In the genomic region with DNA sequence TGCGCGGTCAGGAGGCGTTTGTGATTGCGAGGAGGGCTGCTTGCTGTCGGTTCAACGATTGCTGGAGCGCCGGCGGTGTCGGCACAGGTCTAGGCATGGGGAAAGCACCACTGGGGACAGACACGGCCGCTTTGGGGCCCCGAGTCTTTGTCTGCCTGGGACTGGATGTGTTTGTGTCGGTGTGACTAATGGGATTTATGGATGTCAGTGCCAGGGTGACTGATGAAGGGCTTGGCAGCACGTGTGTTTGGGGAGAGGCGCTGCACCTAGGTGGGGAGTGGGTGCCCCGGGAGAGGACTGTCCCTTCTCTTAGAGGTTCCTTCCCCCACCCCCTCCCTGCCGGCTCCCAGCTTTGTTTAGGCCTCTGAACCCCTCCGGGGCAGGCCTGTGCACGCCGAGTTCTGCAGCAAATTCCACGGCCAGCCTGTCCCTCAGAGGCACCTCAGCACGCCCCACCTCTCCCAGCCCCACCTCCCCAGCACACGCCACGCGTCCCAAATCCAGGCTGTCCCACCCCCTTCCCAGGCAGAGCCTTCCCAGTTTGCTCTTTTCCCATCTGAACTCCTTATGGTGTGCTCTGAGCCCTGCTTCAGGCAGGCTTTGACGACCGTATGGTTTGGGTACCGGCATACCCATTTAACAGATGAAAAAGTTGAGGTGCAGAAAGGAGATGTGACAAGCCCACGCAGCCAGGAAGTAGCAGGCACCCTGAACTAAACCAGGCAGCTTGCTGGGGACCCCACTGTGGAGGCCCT, we compare ENCODE assay signal across 8 cellular contexts. TPM values are rescaled to one million over a fixed set of nuclear protein-coding genes. Genes with fewer than 3 reads are reported as not detected.
DNase-seq lines count a peak whose midpoint lies in the region; ATAC-seq, FAIRE-seq and TF ChIP-seq lines count a peak whose summit lies in the region.

No MANE protein-coding gene starts in this region.

- H3K36me3 ChIP-seq in MG63 (peaks cover 16% of the 10 kb centered on the region), right lobe of liver (no peaks in the 10 kb centered on the region), thyroid gland (no peaks in the 10 kb centered on the region)

- intact Hi-C loops in right lobe of liver (cut with DNase I), result no loop called here
- intact Hi-C loops in thyroid gland (cut with DNase I), result no loop called here

- ATAC-seq in right lobe of liver, result peak; percentile 9 to 55 (median 26)

- peak overlapping the region; percentile 100 for H3K27ac Mint-ChIP-seq in chondrocyte (ENCODE audit: unreplicated experiment)

- H3K9me3 Mint-ChIP-seq in chondrocyte (ENCODE audit: low read depth), result no peaks in the 10 kb centered on the region

- H3K27ac ChIP-seq in right lobe of liver (peak overlapping the region; percentile 98 to 99 (median 98)), thyroid gland (peak overlapping the region; percentile 96 to 100 (median 100))

- no peaks in the 10 kb centered on the region for H3K9me3 ChIP-seq in MG63
- no peaks in the 10 kb centered on the region for H3K9me3 ChIP-seq in right lobe of liver
- no peaks in the 10 kb centered on the region for H3K9me3 ChIP-seq in thyroid gland

- H3K4me1 ChIP-seq in right lobe of liver (peaks cover 0 to 9% (median 2%) of the 10 kb centered on the region in 4 donors), thyroid gland (peaks cover 17 to 25% of the 10 kb centered on the region in 2 donors)

- H3K36me3 Mint-ChIP-seq in chondrocyte (ENCODE audit: low read depth), result peaks cover 13% of the 10 kb centered on the region

- peak overlapping the region; percentile 98 for H3K4me3 ChIP-seq in MG63
- peak overlapping the region; percentile 67 to 92 (median 91) for H3K4me3 ChIP-seq in right lobe of liver
- peak overlapping the region in 1 of 3 donors; percentile 92 for H3K4me3 ChIP-seq in thyroid gland (replicated peaks in 1 of 3)

- H3K4me1 Mint-ChIP-seq in chondrocyte (ENCODE audit: low read depth), result peaks cover 21% of the 10 kb centered on the region

- 20% methylated on average over 9 of the region's 30 CpGs for WGBS in right lobe of liver (ENCODE audit: insufficient coverage, low coverage, low lambda C conversion rate, missing lambda C conversion rate)
- 26 to 30% methylated on average over 29 to 30 of the region's 30 CpGs for WGBS in thyroid gland, 2 donors

- peak overlapping the region; percentile 97 for H3K4me3 Mint-ChIP-seq in chondrocyte (ENCODE audit: unreplicated experiment)

- no peak for FAIRE-seq in D721Med (lab: Jason Lieb, UNC)

- H3K27me3 Mint-ChIP-seq in chondrocyte (ENCODE audit: low read depth), result no peaks in the 10 kb centered on the region

- DNase-seq in DMS79 (lab: John Stamatoyannopoulos, UW) (peak; percentile 49), MG63 (peak; percentile 66), chondrocyte (ENCODE audit: low spot score) (no peak), right lobe of liver (peak; percentile 71 to 87 (median 84)), thyroid gland (peak; percentile 56 to 62), NCI-H128 (lab: John Stamatoyannopoulos, UW; ENCODE audit: unreplicated experiment) (no peak), T-helper 9 cell (no peak), D721Med (ENCODE audit: insufficient read length, low spot score) (no peak)

- TF ChIP-seq CTCF in chondrocyte (IDR thresholded peaks at IDR 0.05) (no peak), right lobe of liver (IDR thresholded peaks at IDR 0.05) (no peak), thyroid gland (IDR thresholded peaks at IDR 0.05) (no peak), D721Med (IDR thresholded peaks at IDR 0.05; ENCODE audit: insufficient read depth, missing control alignments) (no peak)

- H3K27me3 ChIP-seq in MG63 (no peaks in the 10 kb centered on the region), right lobe of liver (no peaks in the 10 kb centered on the region), thyroid gland (no peaks in the 10 kb centered on the region)

- TF ChIP-seq POLR2A in right lobe of liver (IDR thresholded peaks at IDR 0.05) (no peak), thyroid gland (IDR thresholded peaks at IDR 0.05) (peak in 1 of 2 donors; percentile 46)

RNA-seq across cellular contexts. Expression of gene TNRC18, which starts 6.4 kb away (rescaled TPM):
- total RNA-seq in MG63 (2014; rRNA removed; shearing (Covaris generic); ENCODE audit: low replicate concordance), result 17.3 and 25.0 TPM in 2 replicates
- total RNA-seq in chondrocyte (95.4 to 137 TPM (median 101 TPM) in 3 replicates), right lobe of liver (10 to 100 TPM; 27.0 to 36.9 (median 30.5) TPM), thyroid gland (100 to 1,000 TPM in 2 of 4 donors, 10 to 100 TPM in 2; 47.0 to 173 (median 94.8) TPM)

Comparison
In these comparisons a context has a peak if more than half of its experiments do, and no peak if none do; other contexts are left out.
1. DNase-seq: peak in DMS79 (single experiment), MG63 (single experiment), right lobe of liver (3 of 3) and thyroid gland (2 of 2); none in chondrocyte (single experiment), NCI-H128 (single experiment), T-helper 9 cell (single experiment) and D721Med (single experiment).